ENCODE assay signal across 21 cellular contexts in genomic region chr14:101128478-101129450, GRCh38.
A peak's percentile ranks its signal among the peaks of the same experiment; 100 is the strongest.
DNase-seq lines count a peak whose midpoint lies in the region; ATAC-seq and TF ChIP-seq lines count a peak whose summit lies in the region.
"Had no signal": no experiment of that assay in that cellular context is flagged by ENCODE, and none has a peak within 500 bp of the region (broad histone marks: within the 10 kb centered on the region; RNA-seq: fewer than 3 reads in every experiment).

No MANE protein-coding gene starts in this region.

- no peaks in the 10 kb centered on the region for H3K4me1 Mint-ChIP-seq in activated CD8-positive, alpha-beta memory T cell treated with anti-CD3 and anti-CD28 coated beads, Interleukin-2, amount 10 ng/mL, durations not matched to agents 7 days and 5 days
- peaks cover 49% of the 10 kb centered on the region for H3K4me1 Mint-ChIP-seq in nephron
- H3K4me1 Mint-ChIP-seq: stimulated activated effector memory CD8-positive, alpha-beta T cell treated with anti-CD3 and anti-CD28 coated beads, Interleukin-12 subunit alpha, Interleukin-12 subunit beta, amount 100 ng/mL, for 72 hours had no signal

- H3K4me1 ChIP-seq in tibial artery = no peaks in the 10 kb centered on the region
- H3K4me1 ChIP-seq: transverse colon had no signal

- CTCF ChIA-PET in activated CD8-positive, alpha-beta memory T cell treated with anti-CD3 and anti-CD28 coated beads, Interleukin-2, amount 10 ng/mL, durations not matched to agents 7 days and 5 days (lab: Charles Lee) = no interaction called here

- TF ChIP-seq CTCF in nephron (IDR thresholded peaks at IDR 0.05; ENCODE audit: unreplicated experiment in 3 of 3) (no peak), tibial artery (IDR thresholded peaks at IDR 0.05) (no peak)

- intact Hi-C loops in tibial artery (cut with DNase I; ENCODE audit: low total_unique reads) = no loop called here

- no peak overlapping the region for H3K27ac Mint-ChIP-seq in activated CD8-positive, alpha-beta memory T cell treated with anti-CD3 and anti-CD28 coated beads, Interleukin-2, amount 10 ng/mL, durations not matched to agents 7 days and 5 days
- peak overlapping the region in 2 of 3 experiments; percentile 55 to 61 for H3K27ac Mint-ChIP-seq in nephron
- H3K27ac Mint-ChIP-seq: activated CD4-positive, alpha-beta T cell treated with anti-CD3 and anti-CD28 coated beads, Interleukin-2, amount 10 ng/mL, durations not matched to agents 7 days and 5 days; CD4-positive, alpha-beta T cell; stimulated activated effector memory CD8-positive, alpha-beta T cell treated with anti-CD3 and anti-CD28 coated beads, Interleukin-12 subunit alpha, Interleukin-12 subunit beta, amount 100 ng/mL, for 72 hours had no signal

- peak; percentile 25 for DNase-seq in activated CD8-positive, alpha-beta memory T cell treated with anti-CD3 and anti-CD28 coated beads, Interleukin-2, amount 10 ng/mL, durations not matched to agents 7 days and 5 days
- no peak for DNase-seq in activated CD8-positive, alpha-beta memory T cell treated with anti-CD3 and anti-CD28 coated beads, Interleukin-2, amount 50 U/mL, for 4 hours
- DNase-seq in caudate nucleus (lab: John Stamatoyannopoulos, UW) (peak in 35 of 61 donors; percentile 17 to 78 (median 46)), tibial artery (peak; percentile 9 to 41), NCI-H526 treated with DMSO at 0.1 percent for 48 hours (lab: John Stamatoyannopoulos, UW) (no peak), DMS79 (lab: John Stamatoyannopoulos, UW) (no peak), NCI-H1092 treated with DMSO at 0.1 percent for 48 hours (lab: John Stamatoyannopoulos, UW) (no peak)
- DNase-seq: ACHN; activated CD4-positive, alpha-beta T cell treated with anti-CD3 and anti-CD28 coated beads, Interleukin-2, amount 10 ng/mL, durations not matched to agents 7 days and 5 days; dermis blood vessel endothelial cell; erythroblast; HCEC 1CT; naive B cell; NCI-H187; SW 1271; transverse colon had no signal

- no peaks in the 10 kb centered on the region for H3K36me3 ChIP-seq in tibial artery
- H3K36me3 ChIP-seq: transverse colon had no signal

- H3K4me3 ChIP-seq in tibial artery = no peak overlapping the region
- H3K4me3 ChIP-seq: transverse colon had no signal

- no peak overlapping the region for H3K4me3 Mint-ChIP-seq in activated CD8-positive, alpha-beta memory T cell treated with anti-CD3 and anti-CD28 coated beads, Interleukin-2, amount 10 ng/mL, durations not matched to agents 7 days and 5 days
- H3K4me3 Mint-ChIP-seq in nephron = no peak overlapping the region
- H3K4me3 Mint-ChIP-seq: activated CD4-positive, alpha-beta T cell treated with anti-CD3 and anti-CD28 coated beads, Interleukin-2, amount 10 ng/mL, durations not matched to agents 7 days and 5 days; CD4-positive, alpha-beta T cell; stimulated activated effector memory CD8-positive, alpha-beta T cell treated with anti-CD3 and anti-CD28 coated beads, Interleukin-12 subunit alpha, Interleukin-12 subunit beta, amount 100 ng/mL, for 72 hours had no signal

- no peaks in the 10 kb centered on the region for H3K36me3 Mint-ChIP-seq in activated CD8-positive, alpha-beta memory T cell treated with anti-CD3 and anti-CD28 coated beads, Interleukin-2, amount 10 ng/mL, durations not matched to agents 7 days and 5 days
- no peaks in the 10 kb centered on the region for H3K36me3 Mint-ChIP-seq in nephron (ENCODE audit: low read depth)
- H3K36me3 Mint-ChIP-seq: stimulated activated effector memory CD8-positive, alpha-beta T cell treated with anti-CD3 and anti-CD28 coated beads, Interleukin-12 subunit alpha, Interleukin-12 subunit beta, amount 100 ng/mL, for 72 hours had no signal

- peaks cover 7% of the 10 kb centered on the region for H3K27me3 Mint-ChIP-seq in activated CD8-positive, alpha-beta memory T cell treated with anti-CD3 and anti-CD28 coated beads, Interleukin-2, amount 10 ng/mL, durations not matched to agents 7 days and 5 days
- peaks cover 16% of the 10 kb centered on the region for H3K27me3 Mint-ChIP-seq in nephron (ENCODE audit: low read depth)

- H3K27ac ChIP-seq in caudate nucleus (ENCODE audit: low read depth, low read length) (no peak overlapping the region), tibial artery (no peak overlapping the region)
- H3K27ac ChIP-seq: HL-60, RWPE1, transverse colon had no signal

- no peaks in the 10 kb centered on the region for H3K9me3 ChIP-seq in tibial artery
- H3K9me3 ChIP-seq: transverse colon had no signal

- peaks cover 0 to 24% of the 10 kb centered on the region in 2 donors for H3K27me3 ChIP-seq in tibial artery
- H3K27me3 ChIP-seq: transverse colon had no signal

- no peaks in the 10 kb centered on the region for H3K9me3 Mint-ChIP-seq in activated CD8-positive, alpha-beta memory T cell treated with anti-CD3 and anti-CD28 coated beads, Interleukin-2, amount 10 ng/mL, durations not matched to agents 7 days and 5 days (ENCODE audit: low read depth)
- no peaks in the 10 kb centered on the region for H3K9me3 Mint-ChIP-seq in nephron
- H3K9me3 Mint-ChIP-seq: activated CD4-positive, alpha-beta T cell treated with anti-CD3 and anti-CD28 coated beads, Interleukin-2, amount 10 ng/mL, durations not matched to agents 7 days and 5 days; stimulated activated effector memory CD8-positive, alpha-beta T cell treated with anti-CD3 and anti-CD28 coated beads, Interleukin-12 subunit alpha, Interleukin-12 subunit beta, amount 100 ng/mL, for 72 hours had no signal

- no peak for ATAC-seq in activated CD8-positive, alpha-beta memory T cell treated with anti-CD3 and anti-CD28 coated beads, Interleukin-2, amount 10 ng/mL, durations not matched to agents 7 days and 5 days
- ATAC-seq: stimulated activated effector memory CD8-positive, alpha-beta T cell treated with anti-CD3 and anti-CD28 coated beads, Interleukin-12 subunit alpha, Interleukin-12 subunit beta, amount 100 ng/mL, for 72 hours had no signal

Comparison
In these comparisons a context has a peak if more than half of its experiments do, and no peak if none do; other contexts are left out.
1. DNase-seq: peak in activated CD8-positive, alpha-beta memory T cell treated with anti-CD3 and anti-CD28 coated beads, Interleukin-2, amount 10 ng/mL, durations not matched to agents 7 days and 5 days (single experiment), caudate nucleus (35 of 61) and tibial artery (2 of 2); none in activated CD8-positive, alpha-beta memory T cell treated with anti-CD3 and anti-CD28 coated beads, Interleukin-2, amount 50 U/mL, for 4 hours (single experiment), NCI-H526 treated with DMSO at 0.1 percent for 48 hours (single experiment), DMS79 (single experiment) and NCI-H1092 treated with DMSO at 0.1 percent for 48 hours (single experiment).